1 cellular context compared by ENCODE assay signal in genomic region chr19:14085309-14085995, GRCh38.
TF ChIP-seq lines count a peak whose summit lies in the region.

Gene C19orf67 (minus strand): TSS chr19:14085783. CDS start chr19:14085627, 156 bp downstream.

TF ChIP-seq in GM23338, 12 proteins besides CTCF, POLR2A, EP300 and RAD21 (continued from another document):
- no peak for TF ChIP-seq ZNF462 (CRISPR knock-in tag; IDR thresholded peaks at IDR 0.05)
